31 cellular contexts compared by ENCODE assay signal in the genomic region with DNA sequence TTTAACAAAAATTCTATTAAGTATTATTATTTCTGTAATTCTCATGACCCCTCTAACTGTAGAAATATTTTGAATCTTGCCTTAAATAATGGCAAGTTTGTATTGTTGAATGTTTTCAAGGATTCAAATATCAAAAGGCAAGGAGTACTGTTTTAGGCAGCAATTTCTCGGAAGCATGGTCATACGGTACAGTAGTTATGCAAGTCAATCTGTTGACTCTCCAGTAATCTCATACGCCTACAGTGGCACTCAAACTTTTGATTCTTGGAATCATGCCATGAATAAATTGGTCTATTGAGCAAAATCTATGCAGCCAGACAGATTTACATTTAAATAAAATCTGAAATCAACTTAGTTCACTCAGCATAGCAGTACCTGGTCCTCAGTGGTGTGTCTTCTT.
"Had no signal": no experiment of that assay in that cellular context is flagged by ENCODE, and none has a peak within 500 bp of the region (broad histone marks: within the 10 kb centered on the region; RNA-seq: fewer than 3 reads in every experiment).

No MANE protein-coding gene starts in this region.

- H3K9ac ChIP-seq: KMS-11 had no signal

- H3K4me1 Mint-ChIP-seq: T-cell had no signal

- H3K9me3 ChIP-seq: SJCRH30 had no signal

- H3K27ac ChIP-seq: KMS-11, PC-9, RWPE1, SJCRH30 had no signal

- H3K4me3 ChIP-seq: PC-9, SJCRH30, SK-N-MC had no signal

- H3K27ac Mint-ChIP-seq: T-cell had no signal

- H3K9me3 Mint-ChIP-seq: T-cell had no signal

- H3K4me1 ChIP-seq: SJCRH30 had no signal

- ATAC-seq: Panc1, Right ventricle myocardium inferior, SK-N-SH treated with all-trans-retinoic acid at 6 μM for 48 hours, T-cell had no signal

- H3K36me3 ChIP-seq: SJCRH30 had no signal

- H3K36me3 Mint-ChIP-seq: T-cell had no signal

- FAIRE-seq: RCC 7860 had no signal

- DNase-seq: Karpas-422, MM.1S, NCI-H1048, NCI-H1092 treated with DMSO at 0.1 percent for 48 hours, NCI-H1105 treated with DMSO at 0.1 percent for 48 hours, NCI-H1417, NCI-H1436, NCI-H146, NCI-H1694, NCI-H187, NCI-H1930, NCI-H2029 treated with DMSO at 0.1 percent for 48 hours, NCI-H2081 treated with DMSO at 0.1 percent for 48 hours, NCI-H2107, NCI-H2171, NCI-H226, NCI-H446 treated with DMSO at 0.1 percent for 48 hours, NCI-H524 treated with DMSO at 0.1 percent for 48 hours, NCI-H82, PC-9, SHP77, SIG-M5, SJCRH30, T-cell had no signal

- H3K27me3 ChIP-seq: SJCRH30 had no signal

- H3K4me3 Mint-ChIP-seq: T-cell had no signal

- H3K4me2 ChIP-seq: KMS-11, PC-9 had no signal

- H2AFZ ChIP-seq: PC-9 had no signal
